Comparison of ENCODE assay signal across 21 cellular contexts in the genomic region with DNA sequence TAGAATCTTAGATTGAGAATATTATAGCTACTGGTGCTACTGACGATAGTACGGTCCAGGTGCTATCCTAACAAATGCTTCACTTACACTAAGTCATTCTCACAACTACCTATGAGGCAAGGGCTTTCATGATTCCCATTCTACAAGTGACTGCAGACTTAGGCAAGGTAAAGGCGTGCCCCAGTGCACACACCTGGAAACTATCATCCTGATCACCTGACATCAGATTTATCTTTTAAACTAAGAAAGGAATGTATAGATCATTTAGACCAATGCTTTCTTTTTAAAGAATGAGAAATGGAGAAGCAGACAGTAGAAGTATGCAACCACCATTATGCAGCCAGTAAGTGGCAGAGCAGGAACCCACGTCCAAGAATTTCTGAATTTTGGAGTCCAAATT. TPM values are rescaled to one million over a fixed set of nuclear protein-coding genes. Genes with fewer than 3 reads are reported as not detected.
"Had no signal": no experiment of that assay in that cellular context is flagged by ENCODE, and none has a peak within 500 bp of the region (broad histone marks: within the 10 kb centered on the region; RNA-seq: fewer than 3 reads in every experiment).

No MANE protein-coding gene starts in this region.

- H3K4me3 ChIP-seq: coronary artery, esophagus muscularis mucosa, gastroesophageal sphincter, heart left ventricle, hepatocyte, left lung, lower lobe of right lung, mucosa of descending colon had no signal

- H3K9me3 ChIP-seq: esophagus muscularis mucosa, gastroesophageal sphincter, heart left ventricle, left lung, lower lobe of right lung, mucosa of descending colon had no signal

- H3K4me1 Mint-ChIP-seq: immature natural killer cell had no signal

- ATAC-seq: foreskin keratinocyte, gastroesophageal sphincter, left lung, left ventricle myocardium superior, lower lobe of right lung, mucosa of descending colon had no signal

- H3K27ac ChIP-seq: coronary artery, dorsolateral prefrontal cortex, esophagus muscularis mucosa, foreskin keratinocyte, gastroesophageal sphincter, heart left ventricle, hepatocyte, left lung, lower lobe of right lung had no signal

- H3K4me2 ChIP-seq: hepatocyte had no signal

- H3K27ac Mint-ChIP-seq: immature natural killer cell, mesothelial cell of epicardium had no signal

- H3K79me2 ChIP-seq: hepatocyte had no signal

- H3K36me3 ChIP-seq: esophagus muscularis mucosa, gastroesophageal sphincter, heart left ventricle, left lung, lower lobe of right lung had no signal

- H3K27me3 ChIP-seq: dorsolateral prefrontal cortex, esophagus muscularis mucosa, foreskin keratinocyte, gastroesophageal sphincter, heart left ventricle, hepatocyte, left lung had no signal

- H3K9me3 Mint-ChIP-seq: mesothelial cell of epicardium had no signal

- H2AFZ ChIP-seq: hepatocyte had no signal

- H3K4me3 Mint-ChIP-seq: immature natural killer cell, mesothelial cell of epicardium had no signal

- H3K4me1 ChIP-seq: esophagus muscularis mucosa, foreskin keratinocyte, gastroesophageal sphincter, heart left ventricle, left lung, lower lobe of right lung had no signal

- DNase-seq: dermis blood vessel endothelial cell; dorsolateral prefrontal cortex; effector CD4-positive, alpha-beta T cell; effector memory CD4-positive, alpha-beta T cell; foreskin keratinocyte; heart left ventricle; hypothalamus; immature natural killer cell; left cardiac atrium; left lung; left ventricle myocardium superior; lower lobe of right lung; mesenchymal stem cell; mucosa of descending colon had no signal

RNA-seq across cellular contexts. Expression of gene LRRN1, which starts 59.2 kb away (rescaled TPM):
- total RNA-seq: dermis blood vessel endothelial cell, endothelial cell of umbilical vein, lung microvascular endothelial cell had no signal
